ENCODE assay signal across 25 cellular contexts in the genomic region with DNA sequence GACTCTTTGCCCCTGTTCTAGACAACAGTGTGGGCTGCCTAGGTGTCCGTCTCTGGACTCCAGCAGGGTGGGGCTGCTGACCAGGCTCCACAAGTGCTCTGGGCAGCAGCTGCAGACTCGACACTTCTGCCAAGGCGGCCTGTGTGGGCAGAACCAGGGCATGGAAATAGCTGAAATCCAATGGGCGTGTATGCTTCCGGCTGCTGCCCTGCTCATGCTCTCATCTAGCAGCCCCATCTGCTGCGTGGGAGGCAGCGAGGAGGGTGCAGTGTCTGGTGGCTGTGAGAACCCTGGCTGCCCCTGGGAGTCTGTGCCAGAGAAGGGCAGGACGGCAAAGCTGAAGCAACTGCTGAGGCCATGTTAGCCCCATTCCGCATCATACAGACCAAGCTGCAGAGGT.
"Had no signal": no experiment of that assay in that cellular context is flagged by ENCODE, and none has a peak within 500 bp of the region (broad histone marks: within the 10 kb centered on the region; RNA-seq: fewer than 3 reads in every experiment).

No MANE protein-coding gene starts in this region.

- H3K9ac ChIP-seq: KMS-11 had no signal

- H3K4me3 Mint-ChIP-seq: IgD-negative memory B cell had no signal

- H3K36me3 Mint-ChIP-seq: IgD-negative memory B cell had no signal

- H3K4me1 Mint-ChIP-seq: IgD-negative memory B cell had no signal

- DNase-seq: Kasumi-1, MM.1S, MV-4-11, NCI-H1048, NCI-H1105, NCI-H1417, NCI-H146, NCI-H1694 treated with DMSO at 0.1 percent for 48 hours, NCI-H1930, NCI-H2081, NCI-H2107, NCI-H2227 treated with DMSO at 0.1 percent for 48 hours, NCI-H446, NCI-H510A, NCI-H524 treated with DMSO at 0.1 percent for 48 hours, NCI-H69, NCI-H774, PC-3, SHP77 treated with DMSO at 0.1 percent for 48 hours, SJCRH30 had no signal

- H3K9me3 ChIP-seq: SJCRH30 had no signal

- H3K27ac ChIP-seq: HL-60, KMS-11, RWPE1, SJCRH30 had no signal

- H3K36me3 ChIP-seq: SJCRH30 had no signal

- H3K27ac Mint-ChIP-seq: IgD-negative memory B cell had no signal

- H3K4me3 ChIP-seq: K562, SJCRH30 had no signal

- H3K27me3 Mint-ChIP-seq: IgD-negative memory B cell had no signal

- H3K4me1 ChIP-seq: SJCRH30 had no signal

- H3K4me2 ChIP-seq: KMS-11 had no signal

- H3K27me3 ChIP-seq: SJCRH30 had no signal
